Comparison of ENCODE assay signal across 13 cellular contexts in genomic region chr20:24212494-24212893, GRCh38.
DNase-seq lines count a peak whose midpoint lies in the region; TF ChIP-seq lines count a peak whose summit lies in the region.
"Had no signal": no experiment of that assay in that cellular context is flagged by ENCODE, and none has a peak within 500 bp of the region (broad histone marks: within the 10 kb centered on the region; RNA-seq: fewer than 3 reads in every experiment).

No MANE protein-coding gene starts in this region.

- H3K27ac Mint-ChIP-seq in H9 (peak overlapping the region; percentile 31 to 69 (median 68); a peak in 2 of 7 replicates), endodermal cell (peak overlapping the region; percentile 10), mesothelial cell of epicardium (peak overlapping the region; percentile 43), type B pancreatic cell (no peak overlapping the region)
- H3K27ac Mint-ChIP-seq: CD8-positive, alpha-beta memory T cell had no signal

- peaks cover 3 to 13% (median 4%) of the 10 kb centered on the region in 3 experiments; a peak in 4 of 7 replicates for H3K36me3 Mint-ChIP-seq in H9 (ENCODE audit: insufficient read depth in 1 of 3, low read depth in 3 of 3)
- H3K36me3 Mint-ChIP-seq in endodermal cell (ENCODE audit: low read depth) = peaks cover 2% of the 10 kb centered on the region
- H3K36me3 Mint-ChIP-seq in mesothelial cell of epicardium = no peaks in the 10 kb centered on the region
- no peaks in the 10 kb centered on the region for H3K36me3 Mint-ChIP-seq in type B pancreatic cell
- H3K36me3 Mint-ChIP-seq: CD8-positive, alpha-beta memory T cell had no signal

- H3K79me2 ChIP-seq in H9 (ENCODE audit: insufficient read depth, low read length) = no peaks in the 10 kb centered on the region

- H3K27ac ChIP-seq in H9 (ENCODE audit: insufficient read length, low read depth, low read length) = no peak overlapping the region
- no peak overlapping the region for H3K27ac ChIP-seq in endodermal cell (ENCODE audit: low read depth, low read length)
- H3K27ac ChIP-seq: A549 had no signal

- no peak for TF ChIP-seq CTCF in H9 (conservative IDR thresholded peaks at IDR 0.05)
- TF ChIP-seq CTCF in endodermal cell (conservative IDR thresholded peaks at IDR 0.05) = no peak
- TF ChIP-seq CTCF in mesothelial cell of epicardium (IDR thresholded peaks at IDR 0.05; ENCODE audit: unreplicated experiment) = no peak
- TF ChIP-seq CTCF in type B pancreatic cell (conservative IDR thresholded peaks at IDR 0.05) = no peak

- no peak overlapping the region for H4K5ac ChIP-seq in H9 (ENCODE audit: insufficient read length, low read depth, low read length)

- no peaks in the 10 kb centered on the region for H3K23me2 ChIP-seq in H9 (ENCODE audit: insufficient read length, low read depth, low read length, poor library complexity, severe bottlenecking)

- no peak overlapping the region for H2AK5ac ChIP-seq in H9 (ENCODE audit: insufficient read length, low read length)

- H3T11ph ChIP-seq in H9 (ENCODE audit: low read length) = no peak overlapping the region

- no peak overlapping the region for H3K9ac ChIP-seq in H9 (ENCODE audit: extremely low read depth, insufficient read length, low read length)
- no peak overlapping the region for H3K9ac ChIP-seq in endodermal cell (ENCODE audit: extremely low read depth, low read length, poor library complexity, severe bottlenecking)

- no peak overlapping the region for H4K8ac ChIP-seq in H9 (replicated peaks; ENCODE audit: insufficient read length, low read depth, low read length)

- H3K79me1 ChIP-seq in H9 (ENCODE audit: insufficient read depth, low read depth, low read length, poor library complexity, severe bottlenecking) = no peaks in the 10 kb centered on the region

- H3K4me1 ChIP-seq in H9 (ENCODE audit: insufficient read depth, low read length) (0 out of 2 replicates have a peak, but pooled peaks cover 2% of the 10 kb centered on the region), endodermal cell (ENCODE audit: control insufficient read depth, insufficient read depth, low read length) (peaks cover 16% of the 10 kb centered on the region)
- H3K4me1 ChIP-seq: A549, BE2C had no signal

- H3K36me3 ChIP-seq in endodermal cell (ENCODE audit: control insufficient read depth, insufficient read depth, low read length) = no peaks in the 10 kb centered on the region
- H3K36me3 ChIP-seq: BE2C had no signal

- no peak overlapping the region for H2BK15ac ChIP-seq in H9 (ENCODE audit: low read depth, low read length)

- no peak overlapping the region for H2BK12ac ChIP-seq in H9 (ENCODE audit: insufficient read length, low read depth, low read length)

- no CpG with 5 or more reads among the region's 10 CpGs for WGBS in H9 (ENCODE audit: extremely low coverage, insufficient read length, low lambda C conversion rate)
- 83 to 88% methylated on average over 9 to 10 of the region's 10 CpGs for WGBS in endodermal cell (ENCODE audit: insufficient coverage in 1 of 2, insufficient read length in 1 of 2), 2 experiments

- no peak overlapping the region for H2BK120ac ChIP-seq in H9 (ENCODE audit: low read depth, low read length, poor library complexity, severe bottlenecking)

- H3K4ac ChIP-seq in H9 (ENCODE audit: low read depth, low read length) = no peak overlapping the region

- no peak overlapping the region for H3K56ac ChIP-seq in H9 (ENCODE audit: insufficient read length, low read depth, low read length)

- no peak overlapping the region for H4K91ac ChIP-seq in H9 (ENCODE audit: insufficient read length, low read depth, low read length)

- H2BK20ac ChIP-seq in H9 (ENCODE audit: low read depth, low read length, poor library complexity, severe bottlenecking) = no peak overlapping the region

- peaks cover 2% of the 10 kb centered on the region for H3K27me3 Mint-ChIP-seq in H9 (ENCODE audit: low read depth)
- H3K27me3 Mint-ChIP-seq in endodermal cell (ENCODE audit: insufficient read depth) = peaks cover 2% of the 10 kb centered on the region
- H3K27me3 Mint-ChIP-seq in mesothelial cell of epicardium (ENCODE audit: low read depth) = peaks cover 3% of the 10 kb centered on the region
- H3K27me3 Mint-ChIP-seq in type B pancreatic cell = peaks cover 21% of the 10 kb centered on the region

- no peak for DNase-seq in H9
- no peak for DNase-seq in endodermal cell
- no peak for DNase-seq in mesothelial cell of epicardium (ENCODE audit: low spot score in 2 of 2, unreplicated experiment in 2 of 2)
- no peak for DNase-seq in type B pancreatic cell (ENCODE audit: extremely low spot score, unreplicated experiment)
- no peak for DNase-seq in NCI-H510A treated with DMSO at 0.1 percent for 48 hours (lab: John Stamatoyannopoulos, UW)
- DNase-seq in RPMI8226 = no peak
- no peak for DNase-seq in LoVo (ENCODE audit: low spot score)
- DNase-seq: BE2C; Caco-2; CD8-positive, alpha-beta memory T cell; DND-41; GDM1 had no signal

- H3K27me3 ChIP-seq in H9 (ENCODE audit: insufficient read depth, low read length) (no peaks in the 10 kb centered on the region), endodermal cell (ENCODE audit: control insufficient read depth, insufficient read depth, low read length, poor library complexity, severe bottlenecking) (no peaks in the 10 kb centered on the region)

- H3K9me3 Mint-ChIP-seq in H9 (peaks cover 12 to 14% of the 10 kb centered on the region in 2 experiments), endodermal cell (peaks cover 9% of the 10 kb centered on the region), mesothelial cell of epicardium (peaks cover 14% of the 10 kb centered on the region), type B pancreatic cell (peaks cover 6% of the 10 kb centered on the region)

- peak overlapping the region; percentile 59 for H2AFZ ChIP-seq in H9 (ENCODE audit: low read length)

- no peaks in the 10 kb centered on the region for H4K20me1 ChIP-seq in H9 (ENCODE audit: control insufficient read depth, insufficient read depth, insufficient read length)

- no peak overlapping the region for H2BK5ac ChIP-seq in H9 (ENCODE audit: insufficient read length, low read length)

- no peak overlapping the region for H3K23ac ChIP-seq in H9 (ENCODE audit: insufficient read length, low read depth, low read length)

- H3K4me3 Mint-ChIP-seq in H9 (peak overlapping the region in 1 of 2 experiments; percentile 52; a peak in 1 of 5 replicates), endodermal cell (no peak overlapping the region), mesothelial cell of epicardium (no peak overlapping the region), type B pancreatic cell (peak overlapping the region; percentile 15)
- H3K4me3 Mint-ChIP-seq: CD8-positive, alpha-beta memory T cell had no signal

- H3K4me2 ChIP-seq in H9 (ENCODE audit: insufficient read depth, insufficient read length, low read length) = no peak overlapping the region
- H3K4me2 ChIP-seq: A549 had no signal

- H3K14ac ChIP-seq in H9 (ENCODE audit: insufficient read depth, low read length) = no peak overlapping the region

- H3K9me3 ChIP-seq in H9 (ENCODE audit: control insufficient read depth, low read depth, low read length) = no peaks in the 10 kb centered on the region
- no peaks in the 10 kb centered on the region for H3K9me3 ChIP-seq in endodermal cell (ENCODE audit: control insufficient read depth, low read length)
- H3K9me3 ChIP-seq: A549, BE2C, Caco-2 had no signal

- H3K18ac ChIP-seq in H9 (ENCODE audit: insufficient read length, low read depth, low read length) = no peak overlapping the region

- H3K4me1 Mint-ChIP-seq in H9 = peaks cover 19 to 35% of the 10 kb centered on the region in 2 experiments
- H3K4me1 Mint-ChIP-seq in endodermal cell = peaks cover 41% of the 10 kb centered on the region
- H3K4me1 Mint-ChIP-seq in mesothelial cell of epicardium = peaks cover 18% of the 10 kb centered on the region
- H3K4me1 Mint-ChIP-seq in type B pancreatic cell (ENCODE audit: unreplicated experiment) = peaks cover 17% of the 10 kb centered on the region
- H3K4me1 Mint-ChIP-seq: CD8-positive, alpha-beta memory T cell had no signal

- no peak overlapping the region for H3K4me3 ChIP-seq in endodermal cell (ENCODE audit: low read length)
- H3K4me3 ChIP-seq: A549 had no signal
